In genomic region chr17:81138500-81138899, GRCh38 we compare ENCODE assay signal across 22 cellular contexts. TPM values are rescaled to one million over a fixed set of nuclear protein-coding genes. Genes with fewer than 3 reads are reported as not detected.
DNase-seq lines count a peak whose midpoint lies in the region; ATAC-seq, FAIRE-seq and TF ChIP-seq lines count a peak whose summit lies in the region.
"Had no signal": no experiment of that assay in that cellular context is flagged by ENCODE, and none has a peak within 500 bp of the region (broad histone marks: within the 10 kb centered on the region; RNA-seq: fewer than 3 reads in every experiment).

No MANE protein-coding gene starts in this region.

- peaks cover 17% of the 10 kb centered on the region for H3K9me3 Mint-ChIP-seq in activated CD4-positive, alpha-beta memory T cell treated with anti-CD3 and anti-CD28 coated beads for 36 hours
- H3K9me3 Mint-ChIP-seq in activated CD4-positive, alpha-beta memory T cell treated with anti-CD3 and anti-CD28 coated beads, Interleukin-2, amount 10 ng/mL, durations not matched to agents 7 days and 5 days, result peaks cover 18% of the 10 kb centered on the region
- H3K9me3 Mint-ChIP-seq in astrocyte (ENCODE audit: unreplicated experiment), result peaks cover 2% of the 10 kb centered on the region
- peaks cover 4 to 7% of the 10 kb centered on the region in 2 donors for H3K9me3 Mint-ChIP-seq in stimulated activated naive B cell treated with anti-CD40 and anti-IgM and Interleukin-4, amounts not matched to agents 10 μg/mL and 1 μg/mL and 100 μg/mL, for 72 hours

- H3K4me3 Mint-ChIP-seq in activated CD4-positive, alpha-beta memory T cell treated with anti-CD3 and anti-CD28 coated beads for 36 hours, result no peak overlapping the region
- H3K4me3 Mint-ChIP-seq in activated CD4-positive, alpha-beta memory T cell treated with anti-CD3 and anti-CD28 coated beads, Interleukin-2, amount 10 ng/mL, durations not matched to agents 7 days and 5 days, result no peak overlapping the region
- H3K4me3 Mint-ChIP-seq in astrocyte (ENCODE audit: unreplicated experiment), result peak overlapping the region; percentile 54
- H3K4me3 Mint-ChIP-seq in stimulated activated naive B cell treated with anti-CD40 and anti-IgM and Interleukin-4, amounts not matched to agents 10 μg/mL and 1 μg/mL and 100 μg/mL, for 72 hours, result no peak overlapping the region

- no peaks in the 10 kb centered on the region for H3K4me1 Mint-ChIP-seq in activated CD4-positive, alpha-beta memory T cell treated with anti-CD3 and anti-CD28 coated beads for 36 hours (ENCODE audit: low read depth)
- H3K4me1 Mint-ChIP-seq in activated CD4-positive, alpha-beta memory T cell treated with anti-CD3 and anti-CD28 coated beads, Interleukin-2, amount 10 ng/mL, durations not matched to agents 7 days and 5 days, result no peaks in the 10 kb centered on the region
- H3K4me1 Mint-ChIP-seq in astrocyte (ENCODE audit: low read depth, unreplicated experiment), result no peaks in the 10 kb centered on the region
- H3K4me1 Mint-ChIP-seq in stimulated activated naive B cell treated with anti-CD40 and anti-IgM and Interleukin-4, amounts not matched to agents 10 μg/mL and 1 μg/mL and 100 μg/mL, for 72 hours, result peaks cover 2 to 6% of the 10 kb centered on the region in 2 donors

- H2BK12ac ChIP-seq in mesenchymal stem cell (ENCODE audit: low read length in 2 of 2), result no peak overlapping the region

- peak overlapping the region; percentile 70 for H4K91ac ChIP-seq in mesenchymal stem cell (ENCODE audit: low read length)

- WGBS in mesenchymal stem cell, result 91% methylated on average over 25 of the region's 25 CpGs
- 89 to 92% methylated on average over 25 of the region's 25 CpGs for WGBS in body of pancreas, 2 donors

- intact Hi-C loops in activated CD4-positive, alpha-beta memory T cell treated with anti-CD3 and anti-CD28 coated beads for 36 hours (cut with micrococcal nuclease), result no loop called here
- intact Hi-C loops in body of pancreas (cut with DNase I), result no loop called here

- H3K36me3 Mint-ChIP-seq in activated CD4-positive, alpha-beta memory T cell treated with anti-CD3 and anti-CD28 coated beads for 36 hours, result no peaks in the 10 kb centered on the region
- H3K36me3 Mint-ChIP-seq in activated CD4-positive, alpha-beta memory T cell treated with anti-CD3 and anti-CD28 coated beads, Interleukin-2, amount 10 ng/mL, durations not matched to agents 7 days and 5 days (ENCODE audit: low read depth), result no peaks in the 10 kb centered on the region
- H3K36me3 Mint-ChIP-seq in astrocyte (ENCODE audit: low read depth, unreplicated experiment), result no peaks in the 10 kb centered on the region
- H3K36me3 Mint-ChIP-seq in stimulated activated naive B cell treated with anti-CD40 and anti-IgM and Interleukin-4, amounts not matched to agents 10 μg/mL and 1 μg/mL and 100 μg/mL, for 72 hours, result no peaks in the 10 kb centered on the region

- H2AFZ ChIP-seq in astrocyte (ENCODE audit: low read depth, low read length) (no peak overlapping the region), mesenchymal stem cell (ENCODE audit: low read depth, low read length) (no peak overlapping the region)
- H2AFZ ChIP-seq: PC-9 had no signal

- peak overlapping the region; percentile 30 for H3K27ac Mint-ChIP-seq in activated CD4-positive, alpha-beta memory T cell treated with anti-CD3 and anti-CD28 coated beads for 36 hours
- no peak overlapping the region for H3K27ac Mint-ChIP-seq in activated CD4-positive, alpha-beta memory T cell treated with anti-CD3 and anti-CD28 coated beads, Interleukin-2, amount 10 ng/mL, durations not matched to agents 7 days and 5 days
- H3K27ac Mint-ChIP-seq in astrocyte (ENCODE audit: unreplicated experiment), result no peak overlapping the region
- H3K27ac Mint-ChIP-seq in stimulated activated naive B cell treated with anti-CD40 and anti-IgM and Interleukin-4, amounts not matched to agents 10 μg/mL and 1 μg/mL and 100 μg/mL, for 72 hours, result no peak overlapping the region

- no peak overlapping the region for H2AK5ac ChIP-seq in mesenchymal stem cell (ENCODE audit: low read length, severe bottlenecking)

- no peak for ATAC-seq in stimulated activated naive B cell treated with anti-CD40 and anti-IgM and Interleukin-4, amounts not matched to agents 10 μg/mL and 1 μg/mL and 100 μg/mL, for 72 hours (replicated peaks)
- ATAC-seq in body of pancreas, result no peak

- H3K27ac ChIP-seq in astrocyte (ENCODE audit: low read depth, low read length) (no peak overlapping the region), mesenchymal stem cell (ENCODE audit: low read length, poor library complexity, severe bottlenecking) (no peak overlapping the region), body of pancreas (no peak overlapping the region)
- H3K27ac ChIP-seq: PC-9, SJCRH30 had no signal

- H3K27me3 Mint-ChIP-seq in activated CD4-positive, alpha-beta memory T cell treated with anti-CD3 and anti-CD28 coated beads for 36 hours, result peaks cover 2% of the 10 kb centered on the region
- no peaks in the 10 kb centered on the region for H3K27me3 Mint-ChIP-seq in activated CD4-positive, alpha-beta memory T cell treated with anti-CD3 and anti-CD28 coated beads, Interleukin-2, amount 10 ng/mL, durations not matched to agents 7 days and 5 days
- peaks cover 11% of the 10 kb centered on the region for H3K27me3 Mint-ChIP-seq in astrocyte (ENCODE audit: low read depth, unreplicated experiment)
- peaks cover 3 to 5% of the 10 kb centered on the region in 2 donors for H3K27me3 Mint-ChIP-seq in stimulated activated naive B cell treated with anti-CD40 and anti-IgM and Interleukin-4, amounts not matched to agents 10 μg/mL and 1 μg/mL and 100 μg/mL, for 72 hours

- H3K23ac ChIP-seq in mesenchymal stem cell (ENCODE audit: low read length in 2 of 2), result no peak overlapping the region

- no peak for TF ChIP-seq POLR2A in body of pancreas (IDR thresholded peaks at IDR 0.05)

- DNase-seq in activated CD4-positive, alpha-beta memory T cell treated with anti-CD3 and anti-CD28 coated beads for 36 hours, result no peak
- no peak for DNase-seq in activated CD4-positive, alpha-beta memory T cell treated with anti-CD3 and anti-CD28 coated beads, Interleukin-2, amount 10 ng/mL, durations not matched to agents 7 days and 5 days
- DNase-seq in astrocyte (ENCODE audit: low read depth), result no peak
- no peak for DNase-seq in mesenchymal stem cell
- no peak for DNase-seq in GM19238 (ENCODE audit: insufficient read length, low spot score)
- no peak for DNase-seq in NCI-H526 treated with DMSO at 0.1 percent for 48 hours (lab: John Stamatoyannopoulos, UW)
- DNase-seq in stimulated activated naive B cell treated with anti-CD40 and anti-IgM and Interleukin-4, amounts not matched to agents 10 μg/mL and 1 μg/mL and 100 μg/mL, for 72 hours, result no peak
- no peak for DNase-seq in body of pancreas
- DNase-seq: 8988T, DMS 273 treated with DMSO at 0.1 percent for 48 hours, DND-41, HCEC 1CT, MM.1S, NCI-H1092 treated with DMSO at 0.1 percent for 48 hours, NCI-H1694, NCI-H510A, NCI-H774, PC-9, SJCRH30 had no signal

- FAIRE-seq in astrocyte (lab: Jason Lieb, UNC), result no peak

- no peaks in the 10 kb centered on the region for H3K79me1 ChIP-seq in mesenchymal stem cell (replicated peaks; ENCODE audit: low read length, poor library complexity, severe bottlenecking)

- H3K9ac ChIP-seq in astrocyte (ENCODE audit: low read length) (no peak overlapping the region), mesenchymal stem cell (ENCODE audit: low read length) (no peak overlapping the region)

- CTCF ChIA-PET in activated CD4-positive, alpha-beta memory T cell treated with anti-CD3 and anti-CD28 coated beads for 36 hours (lab: Charles Lee), result no interaction called here
- CTCF ChIA-PET in activated CD4-positive, alpha-beta memory T cell treated with anti-CD3 and anti-CD28 coated beads, Interleukin-2, amount 10 ng/mL, durations not matched to agents 7 days and 5 days (lab: Charles Lee), result no interaction called here

- H3K4me1 ChIP-seq in astrocyte (ENCODE audit: insufficient read depth, low read length), result no peaks in the 10 kb centered on the region
- peaks cover 13% of the 10 kb centered on the region for H3K4me1 ChIP-seq in mesenchymal stem cell (ENCODE audit: control insufficient read depth, insufficient read depth, low read depth, low read length)
- H3K4me1 ChIP-seq in body of pancreas, result peaks cover 12% of the 10 kb centered on the region

- no peak overlapping the region for H3K4ac ChIP-seq in mesenchymal stem cell (ENCODE audit: low read depth in 1 of 2, low read length in 2 of 2)

- peak overlapping the region in 1 of 2 experiments; percentile 5 for H3K14ac ChIP-seq in mesenchymal stem cell (ENCODE audit: low read length in 2 of 2)

- no peak overlapping the region for H3K18ac ChIP-seq in mesenchymal stem cell (ENCODE audit: low read depth in 1 of 2, low read length in 2 of 2)

- TF ChIP-seq CTCF in astrocyte (IDR thresholded peaks at IDR 0.05; ENCODE audit: insufficient read depth, low read depth, low read length), result no peak
- no peak for TF ChIP-seq CTCF in body of pancreas (IDR thresholded peaks at IDR 0.05)

- H3K4me3 ChIP-seq in astrocyte (ENCODE audit: insufficient read depth, low read depth, low read length) (no peak overlapping the region), mesenchymal stem cell (ENCODE audit: insufficient read depth in 1 of 2, low read depth in 1 of 2, low read length in 2 of 2) (no peak overlapping the region), body of pancreas (no peak overlapping the region)
- H3K4me3 ChIP-seq: PC-9, SJCRH30 had no signal

- H3K79me2 ChIP-seq in astrocyte (ENCODE audit: insufficient read depth, low read length), result no peaks in the 10 kb centered on the region

- H2BK15ac ChIP-seq in mesenchymal stem cell (ENCODE audit: low read depth, poor library complexity, severe bottlenecking), result no peak overlapping the region

- no peak overlapping the region for H4K8ac ChIP-seq in mesenchymal stem cell (ENCODE audit: low read length)

- H3K9me3 ChIP-seq in astrocyte (ENCODE audit: insufficient read depth, low read depth, low read length) (peaks cover 3% of the 10 kb centered on the region), mesenchymal stem cell (ENCODE audit: control insufficient read depth, low read length) (no peaks in the 10 kb centered on the region), body of pancreas (no peaks in the 10 kb centered on the region)

- no peak overlapping the region for H2BK120ac ChIP-seq in mesenchymal stem cell (ENCODE audit: low read depth, low read length)

- H4K20me1 ChIP-seq in astrocyte (ENCODE audit: insufficient read depth, low read length), result peaks cover 4% of the 10 kb centered on the region

- H3K27me3 ChIP-seq in astrocyte (ENCODE audit: insufficient read depth, low read length) (no peaks in the 10 kb centered on the region), mesenchymal stem cell (ENCODE audit: control insufficient read depth in 1 of 2, insufficient read depth in 1 of 2, low read length in 2 of 2) (peaks cover 0 to 45% of the 10 kb centered on the region in 2 experiments), body of pancreas (no peaks in the 10 kb centered on the region)
- H3K27me3 ChIP-seq: SJCRH30 had no signal

- H2BK5ac ChIP-seq in mesenchymal stem cell (ENCODE audit: low read depth, low read length, poor library complexity, severe bottlenecking), result no peak overlapping the region

- H3K36me3 ChIP-seq in astrocyte (ENCODE audit: insufficient read depth, low read length) (no peaks in the 10 kb centered on the region), mesenchymal stem cell (ENCODE audit: control insufficient read depth in 1 of 2, insufficient read depth in 2 of 2, low read depth in 1 of 2, low read length in 2 of 2) (no peaks in the 10 kb centered on the region), body of pancreas (replicated peaks in 1 of 2; ENCODE audit: insufficient read depth in 1 of 2, low read depth in 2 of 2) (no peaks in the 10 kb centered on the region)
- H3K36me3 ChIP-seq: SJCRH30 had no signal

- POLR2A ChIA-PET in activated CD4-positive, alpha-beta memory T cell treated with anti-CD3 and anti-CD28 coated beads for 36 hours (lab: Charles Lee), result no interaction called here
- POLR2A ChIA-PET in activated CD4-positive, alpha-beta memory T cell treated with anti-CD3 and anti-CD28 coated beads, Interleukin-2, amount 10 ng/mL, durations not matched to agents 7 days and 5 days (lab: Charles Lee), result no interaction called here

- H3K4me2 ChIP-seq in astrocyte (ENCODE audit: low read length), result no peak overlapping the region
- H3K4me2 ChIP-seq in mesenchymal stem cell (ENCODE audit: low read length, poor library complexity, severe bottlenecking), result no peak overlapping the region
- H3K4me2 ChIP-seq: PC-9 had no signal

RNA-seq across cellular contexts. Expression of gene PVALEF, which starts 26.8 kb away (rescaled TPM):
- not detected for total RNA-seq in activated CD4-positive, alpha-beta memory T cell treated with anti-CD3 and anti-CD28 coated beads for 36 hours
- total RNA-seq in activated CD4-positive, alpha-beta memory T cell treated with anti-CD3 and anti-CD28 coated beads, Interleukin-2, amount 10 ng/mL, durations not matched to agents 7 days and 5 days, result not detected
- not detected in 2 replicates for total RNA-seq in astrocyte
- not detected for polyA plus RNA-seq in mesenchymal stem cell (2013, experiment 1 of 2)
- not detected for polyA plus RNA-seq in mesenchymal stem cell (2013, experiment 2 of 2)
- not detected for total RNA-seq in body of pancreas
- total RNA-seq: G401, LHCN-M2, PC-9 had no signal
- polyA plus RNA-seq: AG04450 had no signal

RNA-seq across cellular contexts. Expression of gene AATK, which starts 27.5 kb away (rescaled TPM):
- total RNA-seq in activated CD4-positive, alpha-beta memory T cell treated with anti-CD3 and anti-CD28 coated beads for 36 hours, result 1 to 10 TPM in 1 of 2 experiments, under 1 TPM in 1; 0.78 to 1.0 TPM
- total RNA-seq in activated CD4-positive, alpha-beta memory T cell treated with anti-CD3 and anti-CD28 coated beads, Interleukin-2, amount 10 ng/mL, durations not matched to agents 7 days and 5 days, result 1 to 10 TPM; 1.1 to 1.8 TPM
- total RNA-seq in astrocyte, result 0.41 and 0.54 TPM in 2 replicates
- polyA plus RNA-seq in mesenchymal stem cell (2013, experiment 1 of 2), result 0.29 TPM
- polyA plus RNA-seq in mesenchymal stem cell (2013, experiment 2 of 2), result 0.40 TPM
- 10 to 100 TPM; 29.1 to 42.2 TPM for total RNA-seq in body of pancreas

Comparison
In these comparisons a context has a peak if more than half of its experiments do, and no peak if none do; other contexts are left out.
1. RNA of gene AATK, which starts 27.5 kb away (total RNA-seq): 29.1 to 42.2 TPM in body of pancreas; 1.1 to 1.8 TPM in activated CD4-positive, alpha-beta memory T cell treated with anti-CD3 and anti-CD28 coated beads, Interleukin-2, amount 10 ng/mL, durations not matched to agents 7 days and 5 days, 0.78 to 1.0 TPM in activated CD4-positive, alpha-beta memory T cell treated with anti-CD3 and anti-CD28 coated beads for 36 hours and 0.41 to 0.54 TPM in astrocyte; every median in the first group is over 10 times any median in the second.